In genomic region chrX:128436397-128437103, GRCh38 we compare ENCODE assay signal across 17 cellular contexts.
"Had no signal": no experiment of that assay in that cellular context is flagged by ENCODE, and none has a peak within 500 bp of the region (broad histone marks: within the 10 kb centered on the region; RNA-seq: fewer than 3 reads in every experiment).

No MANE protein-coding gene starts in this region.

- H3K4me3 ChIP-seq: heart right ventricle, left lung, psoas muscle, spleen, transverse colon had no signal

- DNase-seq: activated CD4-positive, alpha-beta T cell treated with anti-CD3 and anti-CD28 coated beads for 4 hours; activated CD8-positive, alpha-beta memory T cell treated with anti-CD3 and anti-CD28 coated beads, Interleukin-2, amount 50 U/mL, for 4 hours; activated CD8-positive, alpha-beta T cell treated with anti-CD3 and anti-CD28 coated beads for 36 hours; activated gamma-delta T cell treated with Interleukin-2 at 50 U/mL for 16 hours; activated naive CD8-positive, alpha-beta T cell treated with anti-CD3 and anti-CD28 coated beads for 36 hours; activated T-cell treated with anti-CD3 and anti-CD28 coated beads, Interleukin-2, amount 50 U/mL, for 72 hours; heart right ventricle; islet precursor cell; left lung; occipital lobe; psoas muscle; spleen; stimulated activated CD4-positive, alpha-beta T cell treated with anti-CD3 and anti-CD28 coated beads, Interleukin-1b, Interleukin-23, amount 100 ng/mL, for 48 hours; stimulated activated naive B cell treated with anti-CD40 and anti-IgM and Interleukin-4, amounts not matched to agents 10 μg/mL and 1 μg/mL and 100 μg/mL, for 72 hours; substantia nigra; transverse colon; WERI-Rb-1 had no signal
